In the genomic region with DNA sequence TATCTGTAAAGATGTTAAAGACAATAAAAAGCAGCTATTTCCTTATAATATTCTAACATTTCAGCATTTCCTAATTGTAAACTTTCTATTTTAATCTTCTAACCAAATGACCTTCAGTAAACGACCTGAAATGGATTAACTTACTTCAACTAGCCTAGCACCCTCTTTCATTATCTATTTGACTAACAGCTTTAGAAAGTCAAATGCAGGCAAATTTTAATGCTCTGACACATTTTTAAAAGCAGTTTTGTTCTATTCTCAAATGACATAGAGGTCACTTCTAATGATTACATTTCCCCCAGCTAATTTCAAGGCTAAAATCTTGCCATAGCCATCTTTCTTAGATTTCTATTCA, we compare ENCODE assay signal across 10 cellular contexts. TPM values are rescaled to one million over a fixed set of nuclear protein-coding genes. Genes with fewer than 3 reads are reported as not detected.
DNase-seq lines count a peak whose midpoint lies in the region; ATAC-seq and TF ChIP-seq lines count a peak whose summit lies in the region.
"Had no signal": no experiment of that assay in that cellular context is flagged by ENCODE, and none has a peak within 500 bp of the region (broad histone marks: within the 10 kb centered on the region; RNA-seq: fewer than 3 reads in every experiment).

No MANE protein-coding gene starts in this region.

- POLR2A ChIA-PET in naive thymus-derived CD8-positive, alpha-beta T cell (lab: Charles Lee) = no interaction called here

- H3K27me3 ChIP-seq in colonic mucosa = no peaks in the 10 kb centered on the region
- no peaks in the 10 kb centered on the region for H3K27me3 ChIP-seq in effector memory CD4-positive, alpha-beta T cell (replicated peaks; ENCODE audit: control insufficient read depth, insufficient read depth, low read length, poor library complexity, severe bottlenecking)

- H3K4me3 Mint-ChIP-seq in immature natural killer cell = no peak overlapping the region
- H3K4me3 Mint-ChIP-seq in naive thymus-derived CD8-positive, alpha-beta T cell = no peak overlapping the region
- H3K4me3 Mint-ChIP-seq: CD8-positive, alpha-beta T cell had no signal

- DNase-seq in colonic mucosa = no peak
- DNase-seq in A172 (ENCODE audit: low spot score) = no peak
- DNase-seq in immature natural killer cell = no peak
- no peak for DNase-seq in naive thymus-derived CD8-positive, alpha-beta T cell
- DNase-seq in effector memory CD4-positive, alpha-beta T cell = no peak
- DNase-seq: CD8-positive, alpha-beta T cell; mesenchymal stem cell had no signal

- peaks cover 1 to 18% (median 3%) of the 10 kb centered on the region in 6 donors for H3K9me3 Mint-ChIP-seq in immature natural killer cell
- H3K9me3 Mint-ChIP-seq in naive thymus-derived CD8-positive, alpha-beta T cell = no peaks in the 10 kb centered on the region
- H3K9me3 Mint-ChIP-seq: CD8-positive, alpha-beta T cell had no signal

- intact Hi-C loops in colonic mucosa (cut with DNase I) = no loop called here

- H3K36me3 Mint-ChIP-seq in immature natural killer cell = peaks cover 0 to 4% (median 0%) of the 10 kb centered on the region in 3 donors
- no peaks in the 10 kb centered on the region for H3K36me3 Mint-ChIP-seq in naive thymus-derived CD8-positive, alpha-beta T cell
- H3K36me3 Mint-ChIP-seq: CD8-positive, alpha-beta T cell had no signal

- H3K36me3 ChIP-seq in colonic mucosa = no peaks in the 10 kb centered on the region
- no peaks in the 10 kb centered on the region for H3K36me3 ChIP-seq in effector memory CD4-positive, alpha-beta T cell (ENCODE audit: control insufficient read depth, insufficient read depth, low read length)

- H3K27ac Mint-ChIP-seq in immature natural killer cell = no peak overlapping the region
- no peak overlapping the region for H3K27ac Mint-ChIP-seq in naive thymus-derived CD8-positive, alpha-beta T cell
- H3K27ac Mint-ChIP-seq: CD8-positive, alpha-beta T cell had no signal

- no peaks in the 10 kb centered on the region for H3K9me3 ChIP-seq in colonic mucosa
- H3K9me3 ChIP-seq in effector memory CD4-positive, alpha-beta T cell (ENCODE audit: control insufficient read depth, low read length) = no peaks in the 10 kb centered on the region

- ATAC-seq in GM18517 (IDR thresholded peaks at IDR 0.05; ENCODE audit: unreplicated experiment) (peak; percentile 61), GM21529 (IDR thresholded peaks at IDR 0.05; ENCODE audit: unreplicated experiment) (peak; percentile 50), HG03196 (IDR thresholded peaks at IDR 0.05; ENCODE audit: unreplicated experiment) (peak; percentile 36)
- ATAC-seq in naive thymus-derived CD8-positive, alpha-beta T cell = no peak
- ATAC-seq: CD8-positive, alpha-beta T cell had no signal

- no peaks in the 10 kb centered on the region for H3K4me1 ChIP-seq in colonic mucosa
- H3K4me1 ChIP-seq in effector memory CD4-positive, alpha-beta T cell (ENCODE audit: control insufficient read depth, insufficient read depth, low read length, poor library complexity, severe bottlenecking) = no peaks in the 10 kb centered on the region

- peaks cover 0 to 3% (median 0%) of the 10 kb centered on the region in 3 donors for H3K27me3 Mint-ChIP-seq in immature natural killer cell (ENCODE audit: low read depth in 3 of 3)
- peaks cover 0 to 6% (median 0%) of the 10 kb centered on the region in 5 donors for H3K27me3 Mint-ChIP-seq in naive thymus-derived CD8-positive, alpha-beta T cell

- no peak overlapping the region for H3K9ac ChIP-seq in colonic mucosa (ENCODE audit: low read depth in 2 of 2, low read length in 2 of 2)

- H3K4me1 Mint-ChIP-seq in immature natural killer cell = no peaks in the 10 kb centered on the region
- H3K4me1 Mint-ChIP-seq in naive thymus-derived CD8-positive, alpha-beta T cell = no peaks in the 10 kb centered on the region

- H3K27ac ChIP-seq in colonic mucosa = peak overlapping the region; percentile 68
- H3K27ac ChIP-seq in effector memory CD4-positive, alpha-beta T cell (ENCODE audit: insufficient read depth, low read length, poor library complexity, severe bottlenecking) = no peak overlapping the region

- no peak overlapping the region for H3K4me3 ChIP-seq in colonic mucosa
- H3K4me3 ChIP-seq in effector memory CD4-positive, alpha-beta T cell (ENCODE audit: insufficient read depth, low read depth, low read length, poor library complexity, severe bottlenecking) = no peak overlapping the region

- no peak for TF ChIP-seq CTCF in colonic mucosa (IDR thresholded peaks at IDR 0.05)

RNA-seq across cellular contexts. Expression of a gene that starts 41.9 kb away (rescaled TPM):
- 1 to 10 TPM; 2.9 to 3.8 TPM for total RNA-seq in colonic mucosa
- 23.8 and 61.0 TPM in 2 replicates for total RNA-seq in A172 (2014; rRNA removed; shearing (Covaris generic))
- not detected for polyA plus RNA-seq in immature natural killer cell
- total RNA-seq in naive thymus-derived CD8-positive, alpha-beta T cell = under 1 TPM; 0.13 to 0.30 TPM
- not detected for polyA plus RNA-seq in naive thymus-derived CD8-positive, alpha-beta T cell
- total RNA-seq: CD8-positive, alpha-beta T cell had no signal

Comparison
In these comparisons a context has a peak if more than half of its experiments do, and no peak if none do; other contexts are left out.
1. ATAC-seq: peak in GM18517 (single experiment), GM21529 (single experiment) and HG03196 (single experiment); none in naive thymus-derived CD8-positive, alpha-beta T cell (0 of 2).